Comparison of ENCODE assay signal across 8 cellular contexts in genomic region chr11:73787051-73787642, GRCh38. TPM values are rescaled to one million over a fixed set of nuclear protein-coding genes. Genes with fewer than 3 reads are reported as not detected.
A peak's percentile ranks its signal among the peaks of the same experiment; 100 is the strongest.
DNase-seq lines count a peak whose midpoint lies in the region; ATAC-seq and TF ChIP-seq lines count a peak whose summit lies in the region.

No MANE protein-coding gene starts in this region.

- peak; percentile 5 for DNase-seq in stimulated activated CD4-positive, alpha-beta T cell treated with anti-CD3 and anti-CD28 coated beads, Interleukin-15, amount 100 ng/mL, for 24 hours
- no peak for DNase-seq in stimulated activated CD4-positive, alpha-beta T cell treated with anti-CD3 and anti-CD28 coated beads, Interleukin-12 subunit alpha, Interleukin-12 subunit beta, amount 100 ng/mL, for 4 hours
- DNase-seq in body of pancreas, result no peak
- DNase-seq in mesothelial cell of epicardium (ENCODE audit: low spot score in 2 of 2, unreplicated experiment in 2 of 2), result no peak
- DNase-seq in KBM-7, result no peak
- no peak for DNase-seq in SHP77 treated with DMSO at 0.1 percent for 48 hours (lab: John Stamatoyannopoulos, UW)

- ATAC-seq in body of pancreas (no peak), GM19351 (IDR thresholded peaks at IDR 0.05; ENCODE audit: unreplicated experiment) (no peak), HG03442 (IDR thresholded peaks at IDR 0.05; ENCODE audit: unreplicated experiment) (no peak)

- H3K9me3 ChIP-seq in body of pancreas, result no peaks in the 10 kb centered on the region

- TF ChIP-seq POLR2A in body of pancreas (IDR thresholded peaks at IDR 0.05), result no peak

- H3K27ac Mint-ChIP-seq in mesothelial cell of epicardium, result peak overlapping the region; percentile 99

- no peaks in the 10 kb centered on the region for H3K27me3 Mint-ChIP-seq in mesothelial cell of epicardium (ENCODE audit: low read depth)

- H3K4me1 ChIP-seq in body of pancreas, result peaks cover 22% of the 10 kb centered on the region

- intact Hi-C loops in body of pancreas (cut with DNase I), result no loop called here

- no peaks in the 10 kb centered on the region for H3K9me3 Mint-ChIP-seq in mesothelial cell of epicardium

- H3K4me3 Mint-ChIP-seq in mesothelial cell of epicardium, result peak overlapping the region; percentile 99

- no peaks in the 10 kb centered on the region for H3K36me3 ChIP-seq in body of pancreas (replicated peaks in 1 of 2; ENCODE audit: insufficient read depth in 1 of 2, low read depth in 2 of 2)

- WGBS in body of pancreas, 2 donors, result 22 to 26% methylated on average over 17 of the region's 17 CpGs

- H3K27me3 ChIP-seq in body of pancreas, result no peaks in the 10 kb centered on the region

- H3K4me1 Mint-ChIP-seq in mesothelial cell of epicardium, result peaks cover 16% of the 10 kb centered on the region

- H3K36me3 Mint-ChIP-seq in mesothelial cell of epicardium, result peaks cover 1% of the 10 kb centered on the region

- peak overlapping the region; percentile 77 to 95 for H3K4me3 ChIP-seq in body of pancreas

- TF ChIP-seq CTCF in body of pancreas (IDR thresholded peaks at IDR 0.05) (no peak), mesothelial cell of epicardium (IDR thresholded peaks at IDR 0.05; ENCODE audit: unreplicated experiment) (no peak)

- H3K27ac ChIP-seq in body of pancreas, result peak overlapping the region; percentile 54 to 95 (median 92)

- in situ Hi-C loops in KBM-7 (cut with MboI; ENCODE audit: low pct_unique_long_range_greater_than_20kb, low sequenced_read_pairs), result no loop called here

RNA-seq across cellular contexts. Expression of gene MRPL48, which starts 0.5 kb away (rescaled TPM):
- total RNA-seq in body of pancreas (10 to 100 TPM in 1 of 2 donors, 1 to 10 TPM in 1; 9.2 to 17.9 TPM), mesothelial cell of epicardium (25.2 to 29.3 TPM (median 27.0 TPM) in 3 replicates)

RNA-seq across cellular contexts. Expression of gene RAB6A, which starts 26.3 kb away (rescaled TPM):
- total RNA-seq in body of pancreas (10 to 100 TPM; 54.5 to 92.0 TPM), mesothelial cell of epicardium (66.3 to 74.8 TPM (median 68.4 TPM) in 3 replicates)
